In the genomic region with DNA sequence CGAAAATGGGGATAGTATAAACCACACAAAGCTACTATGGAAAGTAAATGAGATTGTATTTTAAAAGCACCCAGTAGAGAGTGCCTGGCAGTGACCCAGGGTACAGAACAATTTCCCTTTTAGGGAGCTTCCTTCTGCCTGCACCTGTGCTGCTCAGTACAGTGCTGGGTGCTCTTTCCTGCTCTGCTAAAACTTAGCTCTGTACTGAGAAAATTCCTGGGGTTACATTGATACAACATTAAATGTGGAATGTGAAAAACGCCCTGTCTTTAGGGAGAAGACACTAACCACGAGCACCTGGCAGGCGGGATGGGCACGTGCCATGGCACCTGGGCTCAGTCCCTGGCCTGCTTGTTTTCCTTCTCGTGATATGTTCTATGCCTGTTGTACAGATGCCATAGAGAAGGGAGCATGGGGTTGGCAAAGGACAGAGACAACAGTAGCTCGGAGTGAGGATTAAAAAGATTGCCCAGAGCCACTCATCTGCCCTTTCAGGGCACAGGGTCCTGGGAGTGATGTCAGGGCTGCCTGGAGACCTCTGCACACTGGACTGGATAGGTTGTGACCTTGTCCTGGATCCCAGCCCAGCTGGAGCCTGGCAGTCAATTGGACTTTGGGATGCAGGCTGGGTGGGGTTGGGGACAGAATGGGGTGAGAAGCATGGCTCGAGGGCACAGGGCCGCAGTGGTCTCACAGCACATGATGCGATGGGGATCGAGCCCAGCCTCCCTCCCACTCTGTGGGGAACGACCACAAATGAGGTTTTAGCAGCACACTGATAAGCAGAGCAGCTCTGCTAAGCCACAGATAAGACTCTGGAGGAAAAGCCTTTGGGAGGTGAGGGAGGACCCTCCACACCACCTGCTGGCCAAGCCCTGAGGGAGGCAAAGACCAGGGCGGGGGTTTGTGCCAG, we compare ENCODE assay signal across 17 cellular contexts. TPM values are rescaled to one million over a fixed set of nuclear protein-coding genes. Genes with fewer than 3 reads are reported as not detected.
A peak's percentile ranks its signal among the peaks of the same experiment; 100 is the strongest.
DNase-seq lines count a peak whose midpoint lies in the region; ATAC-seq lines count a peak whose summit lies in the region.
"Had no signal": no experiment of that assay in that cellular context is flagged by ENCODE, and none has a peak within 500 bp of the region (broad histone marks: within the 10 kb centered on the region; RNA-seq: fewer than 3 reads in every experiment).

No MANE protein-coding gene starts in this region.

- no peaks in the 10 kb centered on the region for H3K36me3 Mint-ChIP-seq in activated T-helper 17 cell treated with anti-CD3 and anti-CD28 coated beads, Interleukin-2, amount 50 U/mL, for 72 hours (ENCODE audit: low read depth)
- H3K36me3 Mint-ChIP-seq in stimulated activated effector memory CD8-positive, alpha-beta T cell treated with anti-CD3 and anti-CD28 coated beads, Interleukin-12 subunit alpha, Interleukin-12 subunit beta, amount 100 ng/mL, for 72 hours: no peaks in the 10 kb centered on the region
- H3K36me3 Mint-ChIP-seq in activated T-cell treated with anti-CD3 and anti-CD28 coated beads, Interleukin-2, amount 50 U/mL, for 24 hours (ENCODE audit: low read depth): no peaks in the 10 kb centered on the region
- H3K36me3 Mint-ChIP-seq: CD4-positive, CD25-positive, alpha-beta regulatory T cell; natural killer cell treated with Interleukin-12 subunit alpha and Interleukin-12 subunit beta and Interleukin-15 and Interleukin-18, amount 100 ng/mL, for 72 hours had no signal

- no peaks in the 10 kb centered on the region for H3K27me3 Mint-ChIP-seq in activated T-helper 17 cell treated with anti-CD3 and anti-CD28 coated beads, Interleukin-2, amount 50 U/mL, for 72 hours
- H3K27me3 Mint-ChIP-seq in activated T-cell treated with anti-CD3 and anti-CD28 coated beads, Interleukin-2, amount 50 U/mL, for 24 hours: no peaks in the 10 kb centered on the region
- H3K27me3 Mint-ChIP-seq: activated CD8-positive, alpha-beta T cell treated with anti-CD3 and anti-CD28 coated beads for 36 hours; CD4-positive, CD25-positive, alpha-beta regulatory T cell had no signal

- H3K27ac Mint-ChIP-seq in activated T-helper 17 cell treated with anti-CD3 and anti-CD28 coated beads, Interleukin-2, amount 50 U/mL, for 72 hours: no peak overlapping the region
- H3K27ac Mint-ChIP-seq in stimulated activated effector memory CD8-positive, alpha-beta T cell treated with anti-CD3 and anti-CD28 coated beads, Interleukin-12 subunit alpha, Interleukin-12 subunit beta, amount 100 ng/mL, for 72 hours: peak overlapping the region; percentile 66
- no peak overlapping the region for H3K27ac Mint-ChIP-seq in activated T-cell treated with anti-CD3 and anti-CD28 coated beads, Interleukin-2, amount 50 U/mL, for 24 hours
- H3K27ac Mint-ChIP-seq: activated CD8-positive, alpha-beta T cell treated with anti-CD3 and anti-CD28 coated beads for 36 hours; CD4-positive, CD25-positive, alpha-beta regulatory T cell; natural killer cell treated with Interleukin-12 subunit alpha and Interleukin-12 subunit beta and Interleukin-15 and Interleukin-18, amount 100 ng/mL, for 72 hours; T-helper 2 cell treated with Interferon-gamma antibody and Interleukin-4, amounts not matched to agents 5 μg/mL and 100 μg/mL, for 36 hours had no signal

- peak; percentile 95 for DNase-seq in OCI-M1 (lab: John Stamatoyannopoulos, UW)
- DNase-seq in left lobe of liver (ENCODE audit: low spot score): peak; percentile 98
- no peak for DNase-seq in stimulated activated effector memory CD8-positive, alpha-beta T cell treated with anti-CD3 and anti-CD28 coated beads, Interleukin-12 subunit alpha, Interleukin-12 subunit beta, amount 100 ng/mL, for 72 hours (ENCODE audit: low spot score in 2 of 2)
- DNase-seq in cortex of kidney (lab: John Stamatoyannopoulos, UW): no peak
- no peak for DNase-seq in activated T-cell treated with anti-CD3 and anti-CD28 coated beads, Interleukin-2, amount 50 U/mL, for 24 hours
- DNase-seq: activated CD8-positive, alpha-beta T cell treated with anti-CD3 and anti-CD28 coated beads for 36 hours; activated gamma-delta T cell; CD4-positive, CD25-positive, alpha-beta regulatory T cell; NCI-H1105; stimulated activated CD4-positive, alpha-beta T cell treated with anti-CD3 and anti-CD28 coated beads, Interleukin-4, amount 100 ng/mL, for 4 hours; stimulated activated naive CD4-positive, alpha-beta T cell had no signal

- no peaks in the 10 kb centered on the region for H3K4me1 Mint-ChIP-seq in activated T-helper 17 cell treated with anti-CD3 and anti-CD28 coated beads, Interleukin-2, amount 50 U/mL, for 72 hours
- H3K4me1 Mint-ChIP-seq in stimulated activated effector memory CD8-positive, alpha-beta T cell treated with anti-CD3 and anti-CD28 coated beads, Interleukin-12 subunit alpha, Interleukin-12 subunit beta, amount 100 ng/mL, for 72 hours: peaks cover 8% of the 10 kb centered on the region
- no peaks in the 10 kb centered on the region for H3K4me1 Mint-ChIP-seq in activated T-cell treated with anti-CD3 and anti-CD28 coated beads, Interleukin-2, amount 50 U/mL, for 24 hours (ENCODE audit: low read depth)

- H3K9me3 Mint-ChIP-seq in activated T-helper 17 cell treated with anti-CD3 and anti-CD28 coated beads, Interleukin-2, amount 50 U/mL, for 72 hours: no peaks in the 10 kb centered on the region
- H3K9me3 Mint-ChIP-seq in stimulated activated effector memory CD8-positive, alpha-beta T cell treated with anti-CD3 and anti-CD28 coated beads, Interleukin-12 subunit alpha, Interleukin-12 subunit beta, amount 100 ng/mL, for 72 hours: no peaks in the 10 kb centered on the region
- H3K9me3 Mint-ChIP-seq in activated T-cell treated with anti-CD3 and anti-CD28 coated beads, Interleukin-2, amount 50 U/mL, for 24 hours: no peaks in the 10 kb centered on the region
- H3K9me3 Mint-ChIP-seq: activated CD8-positive, alpha-beta T cell treated with anti-CD3 and anti-CD28 coated beads for 36 hours; natural killer cell treated with Interleukin-12 subunit alpha and Interleukin-12 subunit beta and Interleukin-15 and Interleukin-18, amount 100 ng/mL, for 72 hours; T-helper 2 cell treated with Interferon-gamma antibody and Interleukin-4, amounts not matched to agents 5 μg/mL and 100 μg/mL, for 36 hours had no signal

- H3K4me3 Mint-ChIP-seq in activated T-helper 17 cell treated with anti-CD3 and anti-CD28 coated beads, Interleukin-2, amount 50 U/mL, for 72 hours: no peak overlapping the region
- H3K4me3 Mint-ChIP-seq in stimulated activated effector memory CD8-positive, alpha-beta T cell treated with anti-CD3 and anti-CD28 coated beads, Interleukin-12 subunit alpha, Interleukin-12 subunit beta, amount 100 ng/mL, for 72 hours: no peak overlapping the region
- H3K4me3 Mint-ChIP-seq in activated T-cell treated with anti-CD3 and anti-CD28 coated beads, Interleukin-2, amount 50 U/mL, for 24 hours: no peak overlapping the region
- H3K4me3 Mint-ChIP-seq: activated CD8-positive, alpha-beta T cell treated with anti-CD3 and anti-CD28 coated beads for 36 hours; CD4-positive, CD25-positive, alpha-beta regulatory T cell; natural killer cell treated with Interleukin-12 subunit alpha and Interleukin-12 subunit beta and Interleukin-15 and Interleukin-18, amount 100 ng/mL, for 72 hours; T-helper 2 cell treated with Interferon-gamma antibody and Interleukin-4, amounts not matched to agents 5 μg/mL and 100 μg/mL, for 36 hours had no signal

- ATAC-seq in activated T-helper 17 cell treated with anti-CD3 and anti-CD28 coated beads, Interleukin-2, amount 50 U/mL, for 72 hours (replicated peaks): peak; percentile 14
- peak; percentile 84 for ATAC-seq in left lobe of liver
- ATAC-seq in stimulated activated effector memory CD8-positive, alpha-beta T cell treated with anti-CD3 and anti-CD28 coated beads, Interleukin-12 subunit alpha, Interleukin-12 subunit beta, amount 100 ng/mL, for 72 hours: peak; percentile 19
- ATAC-seq in GM18511 (IDR thresholded peaks at IDR 0.05; ENCODE audit: unreplicated experiment): no peak
- ATAC-seq: activated CD8-positive, alpha-beta T cell treated with anti-CD3 and anti-CD28 coated beads for 36 hours had no signal

RNA-seq across cellular contexts. Expression of a gene that starts 4.2 kb away (rescaled TPM):
- total RNA-seq in activated T-helper 17 cell treated with anti-CD3 and anti-CD28 coated beads, Interleukin-2, amount 50 U/mL, for 72 hours: not detected
- total RNA-seq in left lobe of liver: not detected
- total RNA-seq: activated CD8-positive, alpha-beta T cell treated with anti-CD3 and anti-CD28 coated beads for 36 hours; CD4-positive, CD25-positive, alpha-beta regulatory T cell; kidney epithelial cell; natural killer cell treated with Interleukin-12 subunit alpha and Interleukin-12 subunit beta and Interleukin-15 and Interleukin-18, amount 100 ng/mL, for 72 hours; right atrium auricular region had no signal

RNA-seq across cellular contexts. Expression of a gene that starts 9.1 kb away (rescaled TPM):
- not detected for total RNA-seq in activated T-helper 17 cell treated with anti-CD3 and anti-CD28 coated beads, Interleukin-2, amount 50 U/mL, for 72 hours
- 50.4 TPM for total RNA-seq in left lobe of liver
- total RNA-seq: natural killer cell treated with Interleukin-12 subunit alpha and Interleukin-12 subunit beta and Interleukin-15 and Interleukin-18, amount 100 ng/mL, for 72 hours had no signal

RNA-seq across cellular contexts. Expression of a gene that starts 39.5 kb away (rescaled TPM):
- not detected for total RNA-seq in activated T-helper 17 cell treated with anti-CD3 and anti-CD28 coated beads, Interleukin-2, amount 50 U/mL, for 72 hours
- 0.10 TPM for total RNA-seq in left lobe of liver
- total RNA-seq: activated CD8-positive, alpha-beta T cell treated with anti-CD3 and anti-CD28 coated beads for 36 hours; CD4-positive, CD25-positive, alpha-beta regulatory T cell; kidney epithelial cell had no signal

Comparison
In these comparisons a context has a peak if more than half of its experiments do, and no peak if none do; other contexts are left out.
1. DNase-seq: peak in OCI-M1 (single experiment) and left lobe of liver (single experiment); none in stimulated activated effector memory CD8-positive, alpha-beta T cell treated with anti-CD3 and anti-CD28 coated beads, Interleukin-12 subunit alpha, Interleukin-12 subunit beta, amount 100 ng/mL, for 72 hours (0 of 2), cortex of kidney (single experiment) and activated T-cell treated with anti-CD3 and anti-CD28 coated beads, Interleukin-2, amount 50 U/mL, for 24 hours (single experiment).
2. RNA of a gene that starts 9.1 kb away (total RNA-seq): 50.4 TPM in left lobe of liver (single experiment); not detected in activated T-helper 17 cell treated with anti-CD3 and anti-CD28 coated beads, Interleukin-2, amount 50 U/mL, for 72 hours; every median in the first group is over 10 times any median in the second.